Comparison of ENCODE assay signal across 35 cellular contexts in genomic region chr2:157991932-157992331, GRCh38.
"Had no signal": no experiment of that assay in that cellular context is flagged by ENCODE, and none has a peak within 500 bp of the region (broad histone marks: within the 10 kb centered on the region; RNA-seq: fewer than 3 reads in every experiment).

No MANE protein-coding gene starts in this region.

- H3K9ac ChIP-seq: KMS-11 had no signal

- H3K4me2 ChIP-seq: KMS-11 had no signal

- H3K27me3 ChIP-seq: MG63 had no signal

- H3K36me3 ChIP-seq: MG63 had no signal

- H3K4me3 ChIP-seq: MG63 had no signal

- DNase-seq: Karpas-422, Kasumi-1, KG1, MG63, MM.1S, MV-4-11, NCI-H1048, NCI-H1092, NCI-H1092 treated with DMSO at 0.1 percent for 48 hours, NCI-H1105, NCI-H1105 treated with DMSO at 0.1 percent for 48 hours, NCI-H1417, NCI-H1417 treated with DMSO at 0.1 percent for 48 hours, NCI-H1436, NCI-H1436 treated with DMSO at 0.1 percent for 48 hours, NCI-H146, NCI-H1694 treated with DMSO at 0.1 percent for 48 hours, NCI-H187, NCI-H187 treated with DMSO at 0.1 percent for 48 hours, NCI-H1930, NCI-H2029, NCI-H2029 treated with DMSO at 0.1 percent for 48 hours, NCI-H2081 treated with DMSO at 0.1 percent for 48 hours, NCI-H2107, NCI-H2171, NCI-H2171 treated with DMSO at 0.1 percent for 48 hours, NCI-H2227 treated with DMSO at 0.1 percent for 48 hours, NCI-H226, NCI-H345, NCI-H446, NCI-H446 treated with DMSO at 0.1 percent for 48 hours, NCI-H510A, NCI-H510A treated with DMSO at 0.1 percent for 48 hours, NCI-H524 had no signal

- H3K9me3 ChIP-seq: MG63 had no signal

- H3K27ac ChIP-seq: KMS-11 had no signal
